Comparison of ENCODE assay signal across 9 cellular contexts in the genomic region with DNA sequence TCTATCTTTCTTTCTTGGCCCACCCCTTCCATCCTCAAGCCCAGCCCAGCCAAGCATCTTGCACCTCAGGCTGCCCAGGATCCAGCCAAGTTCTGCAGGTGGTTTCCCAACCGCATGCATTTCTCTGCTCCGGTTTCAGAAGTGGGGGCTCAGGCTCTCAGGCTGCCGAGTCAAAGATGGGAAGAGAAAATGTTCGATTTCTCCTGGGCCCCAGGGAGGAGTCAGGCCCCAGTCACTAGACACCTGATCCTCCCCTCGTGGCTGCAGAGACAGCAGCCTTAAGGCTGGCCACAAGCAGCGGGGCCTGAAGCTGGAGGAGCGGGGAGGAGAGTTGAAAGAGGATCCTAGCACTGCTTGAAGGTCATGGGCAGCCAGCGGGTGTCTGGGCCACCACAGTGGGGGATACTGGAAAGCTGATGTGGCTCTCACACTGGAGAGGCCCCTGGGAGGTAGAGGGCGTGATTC. TPM values are rescaled to one million over a fixed set of nuclear protein-coding genes. Genes with fewer than 3 reads are reported as not detected.
DNase-seq lines count a peak whose midpoint lies in the region; ATAC-seq and TF ChIP-seq lines count a peak whose summit lies in the region.
"Had no signal": no experiment of that assay in that cellular context is flagged by ENCODE, and none has a peak within 500 bp of the region (broad histone marks: within the 10 kb centered on the region; RNA-seq: fewer than 3 reads in every experiment).

No MANE protein-coding gene starts in this region.

- no peaks in the 10 kb centered on the region for H3K4me1 ChIP-seq in right atrium auricular region

- no peak overlapping the region for H3K27ac ChIP-seq in right atrium auricular region

- TF ChIP-seq CTCF in right atrium auricular region (IDR thresholded peaks at IDR 0.05) = no peak

- no peaks in the 10 kb centered on the region for H3K27me3 ChIP-seq in right atrium auricular region

- DNase-seq in brain pericyte (ENCODE audit: low read depth, low spot score) (peak; percentile 57), smooth muscle cell of the brain vasculature (ENCODE audit: low read depth, low spot score) (peak; percentile 56), right atrium auricular region (ENCODE audit: low spot score) (no peak), NCI-H774 (lab: John Stamatoyannopoulos, UW) (no peak)
- no peak for DNase-seq in NK-92 treated with Interleukin-12 subunit alpha and Interleukin-12 subunit beta, amount 100 ng/mL, for 24 hours (lab: John Stamatoyannopoulos, UW)

- H3K36me3 ChIP-seq in right atrium auricular region = no peaks in the 10 kb centered on the region

- peak; percentile 50 for ATAC-seq in GM19395 (IDR thresholded peaks at IDR 0.05; ENCODE audit: unreplicated experiment)
- peak; percentile 55 for ATAC-seq in HG03520 (IDR thresholded peaks at IDR 0.05; ENCODE audit: unreplicated experiment)
- ATAC-seq: activated naive CD4-positive, alpha-beta T cell treated with anti-CD3 and anti-CD28 coated beads, Interleukin-2, amount 50 U/mL, for 72 hours; esophagus mucosa had no signal

- H3K9me3 ChIP-seq in right atrium auricular region = no peaks in the 10 kb centered on the region

- no peak overlapping the region for H3K4me3 ChIP-seq in right atrium auricular region

RNA-seq across cellular contexts. Expression of gene ZFAND3, which starts 42.2 kb away (rescaled TPM):
- total RNA-seq in right atrium auricular region = 10 to 100 TPM; 36.7 to 40.0 TPM

Comparison
In these comparisons a context has a peak if more than half of its experiments do, and no peak if none do; other contexts are left out.
1. DNase-seq: peak in brain pericyte (single experiment) and smooth muscle cell of the brain vasculature (single experiment); none in right atrium auricular region (single experiment), NK-92 treated with Interleukin-12 subunit alpha and Interleukin-12 subunit beta, amount 100 ng/mL, for 24 hours (single experiment) and NCI-H774 (single experiment).